In genomic region chr19:41910992-41911888, GRCh38 we compare ENCODE assay signal across 17 cellular contexts. TPM values are rescaled to one million over a fixed set of nuclear protein-coding genes. Genes with fewer than 3 reads are reported as not detected.
DNase-seq lines count a peak whose midpoint lies in the region; ATAC-seq and TF ChIP-seq lines count a peak whose summit lies in the region.
"Had no signal": no experiment of that assay in that cellular context is flagged by ENCODE, and none has a peak within 500 bp of the region (broad histone marks: within the 10 kb centered on the region; RNA-seq: fewer than 3 reads in every experiment).

No MANE protein-coding gene starts in this region.

- H3K9me2 ChIP-seq in GM23338 (ENCODE audit: insufficient read depth), result no peaks in the 10 kb centered on the region

- H4K20me1 ChIP-seq in GM23338 (replicated peaks; ENCODE audit: insufficient read depth) (no peaks in the 10 kb centered on the region; the same call in 1 of the 2 replicates), neural progenitor cell (ENCODE audit: low read depth) (peaks cover 26% of the 10 kb centered on the region)

- H3K27me3 ChIP-seq in GM23338 (ENCODE audit: insufficient read depth), result peaks cover 76% of the 10 kb centered on the region
- H3K27me3 ChIP-seq in neural progenitor cell, result peaks cover 76% of the 10 kb centered on the region

- H3K27me3 Mint-ChIP-seq in activated CD4-positive, alpha-beta T cell treated with anti-CD3 and anti-CD28 coated beads for 36 hours, result peaks cover 23% of the 10 kb centered on the region
- H3K27me3 Mint-ChIP-seq in GM23338 (ENCODE audit: insufficient read depth, low read depth, poor library complexity) (peaks cover 54% of the 10 kb centered on the region), neural progenitor cell (ENCODE audit: insufficient read depth, low read depth) (peaks cover 36% of the 10 kb centered on the region)
- peaks cover 27% of the 10 kb centered on the region for H3K27me3 Mint-ChIP-seq in activated naive CD8-positive, alpha-beta T cell treated with anti-CD3 and anti-CD28 coated beads, Interleukin-2, amount 50 U/mL, for 24 hours

- H3F3A ChIP-seq in GM23338 (replicated peaks; ENCODE audit: low read depth), result 0 out of 2 replicates have a peak, but pooled peaks cover 1% of the 10 kb centered on the region
- H3F3A ChIP-seq in neural progenitor cell (ENCODE audit: low read depth), result no peaks in the 10 kb centered on the region

- POLR2A ChIA-PET in activated CD4-positive, alpha-beta T cell treated with anti-CD3 and anti-CD28 coated beads for 36 hours (lab: Charles Lee), result no interaction called here

- H3K4me2 ChIP-seq in GM23338 (no peak overlapping the region), neural progenitor cell (no peak overlapping the region)

- peak; percentile 2 for ATAC-seq in activated CD4-positive, alpha-beta T cell treated with anti-CD3 and anti-CD28 coated beads for 36 hours
- ATAC-seq in GM23338 (no peak), HG02973 (IDR thresholded peaks at IDR 0.05; ENCODE audit: unreplicated experiment) (no peak)
- ATAC-seq in activated naive CD8-positive, alpha-beta T cell treated with anti-CD3 and anti-CD28 coated beads, Interleukin-2, amount 50 U/mL, for 24 hours, result peak; percentile 13
- ATAC-seq: foreskin keratinocyte, upper lobe of right lung had no signal

- CTCF ChIA-PET in activated CD4-positive, alpha-beta T cell treated with anti-CD3 and anti-CD28 coated beads for 36 hours (lab: Charles Lee), result interaction anchor here (0.7 to 1.6 kb wide), 4 partner anchors 22 to 76 kb away, joined by 3 to 4 read pairs (median 3); no protein-coding TSS in a partner anchor

- no peak overlapping the region for H3K4me3 Mint-ChIP-seq in activated CD4-positive, alpha-beta T cell treated with anti-CD3 and anti-CD28 coated beads for 36 hours
- H3K4me3 Mint-ChIP-seq in GM23338 (peak overlapping the region; percentile 67), neural progenitor cell (peak overlapping the region; percentile 52)
- H3K4me3 Mint-ChIP-seq in activated naive CD8-positive, alpha-beta T cell treated with anti-CD3 and anti-CD28 coated beads, Interleukin-2, amount 50 U/mL, for 24 hours, result peak overlapping the region; percentile 4

- H3K27ac ChIP-seq in GM23338 (ENCODE audit: low read depth) (no peak overlapping the region), neural progenitor cell (no peak overlapping the region)
- H3K27ac ChIP-seq: cardiac muscle cell, foreskin keratinocyte, upper lobe of right lung had no signal

- H3K4me1 Mint-ChIP-seq in activated CD4-positive, alpha-beta T cell treated with anti-CD3 and anti-CD28 coated beads for 36 hours, result peaks cover 35% of the 10 kb centered on the region
- H3K4me1 Mint-ChIP-seq in GM23338, result peaks cover 16% of the 10 kb centered on the region
- H3K4me1 Mint-ChIP-seq in activated naive CD8-positive, alpha-beta T cell treated with anti-CD3 and anti-CD28 coated beads, Interleukin-2, amount 50 U/mL, for 24 hours, result peaks cover 17% of the 10 kb centered on the region
- peaks cover 4% of the 10 kb centered on the region for H3K4me1 Mint-ChIP-seq in neural progenitor cell

- TF ChIP-seq CTCF in GM23338 (conservative IDR thresholded peaks at IDR 0.05; ENCODE audit: low read depth in 2 of 2), result no peak
- TF ChIP-seq CTCF in neural progenitor cell (IDR thresholded peaks at IDR 0.05), result no peak

- intact Hi-C loops in activated CD4-positive, alpha-beta T cell treated with anti-CD3 and anti-CD28 coated beads for 36 hours (cut with DNase I, micrococcal nuclease), result no loop called here

- H3K36me3 ChIP-seq in GM23338 (ENCODE audit: insufficient read depth), result peaks cover 1% of the 10 kb centered on the region; the same call in 1 of the 2 replicates
- no peaks in the 10 kb centered on the region for H3K36me3 ChIP-seq in neural progenitor cell
- H3K36me3 ChIP-seq: cardiac muscle cell had no signal

- no peaks in the 10 kb centered on the region for H3K9me3 Mint-ChIP-seq in activated CD4-positive, alpha-beta T cell treated with anti-CD3 and anti-CD28 coated beads for 36 hours (ENCODE audit: low read depth)
- H3K9me3 Mint-ChIP-seq in GM23338 (0 out of 3 replicates have a peak, but pooled peaks cover 3% of the 10 kb centered on the region), neural progenitor cell (no peaks in the 10 kb centered on the region)
- no peaks in the 10 kb centered on the region for H3K9me3 Mint-ChIP-seq in activated naive CD8-positive, alpha-beta T cell treated with anti-CD3 and anti-CD28 coated beads, Interleukin-2, amount 50 U/mL, for 24 hours

- no peak for DNase-seq in activated CD4-positive, alpha-beta T cell treated with anti-CD3 and anti-CD28 coated beads for 36 hours
- no peak for DNase-seq in activated CD4-positive, alpha-beta T cell treated with anti-CD3 and anti-CD28 coated beads, Interleukin-2, amount 50 U/mL, for 4 hours
- DNase-seq in GM23338 (ENCODE audit: low spot score) (no peak), neural progenitor cell (ENCODE audit: low spot score) (no peak), NCI-H2029 (lab: John Stamatoyannopoulos, UW) (no peak)
- no peak for DNase-seq in activated naive CD8-positive, alpha-beta T cell treated with anti-CD3 and anti-CD28 coated beads, Interleukin-2, amount 50 U/mL, for 24 hours
- DNase-seq in activated effector memory CD4-positive, alpha-beta T cell treated with anti-CD3 and anti-CD28 coated beads, Interleukin-2, amount 50 U/mL, for 16 hours, result no peak
- DNase-seq: activated CD4-positive, alpha-beta T cell treated with anti-CD3 and anti-CD28 coated beads for 1 hour; COR-L47; foreskin keratinocyte; H9; nucleus accumbens; stimulated activated CD4-positive, alpha-beta T cell treated with anti-CD3 and anti-CD28 coated beads, Interleukin-4, amount 100 ng/mL, for 24 hours; upper lobe of right lung had no signal

- H3K9ac ChIP-seq in neural progenitor cell, result no peak overlapping the region

- H3K4me1 ChIP-seq in GM23338 (ENCODE audit: insufficient read depth) (peaks cover 5% of the 10 kb centered on the region; the same call in 1 of the 2 replicates), neural progenitor cell (peaks cover 8% of the 10 kb centered on the region)
- H3K4me1 ChIP-seq: foreskin keratinocyte, upper lobe of right lung had no signal

- H3K27ac Mint-ChIP-seq in activated CD4-positive, alpha-beta T cell treated with anti-CD3 and anti-CD28 coated beads for 36 hours, result no peak overlapping the region
- H3K27ac Mint-ChIP-seq in GM23338 (no peak overlapping the region), neural progenitor cell (no peak overlapping the region)
- no peak overlapping the region for H3K27ac Mint-ChIP-seq in activated naive CD8-positive, alpha-beta T cell treated with anti-CD3 and anti-CD28 coated beads, Interleukin-2, amount 50 U/mL, for 24 hours
- H3K27ac Mint-ChIP-seq: H9 had no signal

- no peaks in the 10 kb centered on the region for H3K79me2 ChIP-seq in GM23338 (replicated peaks; ENCODE audit: insufficient read depth)
- no peaks in the 10 kb centered on the region for H3K79me2 ChIP-seq in neural progenitor cell (ENCODE audit: low read depth)

- no peaks in the 10 kb centered on the region for H3K9me3 ChIP-seq in neural progenitor cell (ENCODE audit: low read depth)
- H3K9me3 ChIP-seq: upper lobe of right lung had no signal

- no peak overlapping the region for H3K4me3 ChIP-seq in GM23338
- no peak overlapping the region for H3K4me3 ChIP-seq in neural progenitor cell
- H3K4me3 ChIP-seq: cardiac muscle cell, upper lobe of right lung had no signal

- H3K36me3 Mint-ChIP-seq in activated CD4-positive, alpha-beta T cell treated with anti-CD3 and anti-CD28 coated beads for 36 hours (ENCODE audit: low read depth), result peaks cover 10% of the 10 kb centered on the region
- H3K36me3 Mint-ChIP-seq in GM23338 (ENCODE audit: low read depth) (peaks cover 3% of the 10 kb centered on the region; the same call in 1 of the 3 replicates), neural progenitor cell (no peaks in the 10 kb centered on the region)
- H3K36me3 Mint-ChIP-seq in activated naive CD8-positive, alpha-beta T cell treated with anti-CD3 and anti-CD28 coated beads, Interleukin-2, amount 50 U/mL, for 24 hours (ENCODE audit: low read depth), result peaks cover 5% of the 10 kb centered on the region

- H2AFZ ChIP-seq in GM23338 (no peak overlapping the region), neural progenitor cell (replicated peaks) (no peak overlapping the region)

RNA-seq across cellular contexts. Expression of gene ERFL, which starts 17.0 kb away (rescaled TPM):
- 1 to 10 TPM; 1.7 to 1.9 TPM for total RNA-seq in activated CD4-positive, alpha-beta T cell treated with anti-CD3 and anti-CD28 coated beads for 36 hours
- total RNA-seq in GM23338 (2014; rRNA removed; shearing (Covaris generic)), result 0.69 TPM in 1 of 2 replicates, not detected in the other
- polyA plus RNA-seq in GM23338 (2016; fragmentation: Nextera tagmentation; extraction: Ambion mirVana), result 0.14 TPM in 1 of 2 replicates, not detected in the other
- 0.22 and 0.65 TPM in 2 replicates for total RNA-seq in neural progenitor cell (ENCODE audit: low replicate concordance)
- total RNA-seq: foreskin keratinocyte, NCI-H460 had no signal

RNA-seq across cellular contexts. Expression of gene ARHGEF1, which starts 28.3 kb away (rescaled TPM):
- 100 to 1,000 TPM; 231 to 276 TPM for total RNA-seq in activated CD4-positive, alpha-beta T cell treated with anti-CD3 and anti-CD28 coated beads for 36 hours
- 36.8 and 44.7 TPM in 2 replicates for total RNA-seq in GM23338 (2014; rRNA removed; shearing (Covaris generic))
- 41.3 and 50.8 TPM in 2 replicates for polyA plus RNA-seq in GM23338 (2016; fragmentation: Nextera tagmentation; extraction: Ambion mirVana)
- 10.9 and 25.2 TPM in 2 replicates for total RNA-seq in neural progenitor cell (ENCODE audit: low replicate concordance)

RNA-seq across cellular contexts. Expression of gene CD79A, which starts 34.2 kb away (rescaled TPM):
- 1 to 10 TPM; 4.0 to 4.1 TPM for total RNA-seq in activated CD4-positive, alpha-beta T cell treated with anti-CD3 and anti-CD28 coated beads for 36 hours
- total RNA-seq in GM23338 (2014; rRNA removed; shearing (Covaris generic)), result not detected in 2 replicates
- 0.27 and 0.47 TPM in 2 replicates for polyA plus RNA-seq in GM23338 (2016; fragmentation: Nextera tagmentation; extraction: Ambion mirVana)
- total RNA-seq in neural progenitor cell (ENCODE audit: low replicate concordance), result 0.11 and 0.25 TPM in 2 replicates
- total RNA-seq: cardiac muscle cell, NCI-H460 had no signal

RNA-seq across cellular contexts. Expression of gene RABAC1, which starts 47.9 kb away (rescaled TPM):
- total RNA-seq in activated CD4-positive, alpha-beta T cell treated with anti-CD3 and anti-CD28 coated beads for 36 hours, result 10 to 100 TPM; 35.3 to 49.7 TPM
- total RNA-seq in GM23338 (2014; rRNA removed; shearing (Covaris generic)), result 113 and 151 TPM in 2 replicates
- polyA plus RNA-seq in GM23338 (2016; fragmentation: Nextera tagmentation; extraction: Ambion mirVana), result 206 and 215 TPM in 2 replicates
- 33.1 and 108 TPM in 2 replicates for total RNA-seq in neural progenitor cell (ENCODE audit: low replicate concordance)

RNA-seq across cellular contexts. Expression of gene RPS19, which starts 51.2 kb away (rescaled TPM):
- total RNA-seq in activated CD4-positive, alpha-beta T cell treated with anti-CD3 and anti-CD28 coated beads for 36 hours, result 1,000 to 10,000 TPM; 2,342 to 3,204 TPM
- total RNA-seq in GM23338 (2014; rRNA removed; shearing (Covaris generic)), result 631 and 1,798 TPM in 2 replicates
- 4,053 and 4,073 TPM in 2 replicates for polyA plus RNA-seq in GM23338 (2016; fragmentation: Nextera tagmentation; extraction: Ambion mirVana)
- 1,422 and 2,398 TPM in 2 replicates for total RNA-seq in neural progenitor cell (ENCODE audit: low replicate concordance)

Comparison
In these comparisons a context has a peak if more than half of its experiments do, and no peak if none do; other contexts are left out.
1. ATAC-seq: peak in activated CD4-positive, alpha-beta T cell treated with anti-CD3 and anti-CD28 coated beads for 36 hours (single experiment) and activated naive CD8-positive, alpha-beta T cell treated with anti-CD3 and anti-CD28 coated beads, Interleukin-2, amount 50 U/mL, for 24 hours (single experiment); none in GM23338 (single experiment) and HG02973 (single experiment).